1 cellular context compared by ENCODE assay signal in the genomic region with DNA sequence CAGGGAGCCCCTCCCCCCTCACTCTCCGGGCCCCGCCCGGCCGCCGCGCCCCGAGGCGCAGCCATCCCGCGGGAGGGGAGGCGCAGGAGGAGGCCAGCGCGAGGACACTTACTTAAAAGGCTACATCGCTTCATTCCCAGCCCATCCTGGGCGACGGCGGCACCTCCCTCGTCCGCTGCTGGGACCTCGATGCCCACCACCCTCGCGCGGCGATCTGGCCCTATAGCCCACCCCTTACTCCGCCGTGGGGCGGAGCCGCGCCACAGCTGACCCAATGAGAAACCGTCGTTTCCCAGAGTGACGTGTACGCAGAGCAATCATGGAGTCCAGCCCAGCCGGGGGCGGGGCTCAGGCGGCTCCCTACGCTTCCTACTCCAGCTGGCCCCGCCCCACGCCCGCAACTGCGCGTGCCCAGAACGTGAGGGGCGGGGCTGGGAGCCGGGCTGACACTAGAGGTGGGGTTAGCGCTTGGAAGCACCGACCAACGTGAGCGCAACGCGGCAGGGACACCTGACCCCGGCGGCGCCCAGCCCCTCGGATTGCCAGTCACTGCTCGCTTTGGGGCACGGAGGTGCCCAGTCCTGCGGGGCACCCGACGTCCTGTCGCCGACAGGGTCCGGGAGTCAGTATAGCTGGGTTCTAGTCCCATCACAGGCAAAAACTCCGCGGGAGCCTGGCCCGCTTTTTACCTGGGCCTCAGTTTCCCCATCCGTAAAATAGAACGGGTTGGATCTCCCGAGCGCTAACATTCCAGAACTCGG.
TF ChIP-seq lines count a peak whose summit lies in the region.

A gene (minus strand): TSS at position 222 of the 761 bp plus-strand sequence. CDS start 16,165 bp downstream, outside the sequence.

TF ChIP-seq in HepG2, 621 proteins besides CTCF, POLR2A, EP300 and RAD21 (continued from another document and continues in another):
- TF ChIP-seq ZFP36L1 (CRISPR knock-in tag; IDR thresholded peaks at IDR 0.05): 0 out of 2 replicates have a peak, but pooled peaks have one; percentile 6
- no peak for TF ChIP-seq FOXA1 (IDR thresholded peaks at IDR 0.05)
- no peak; the same call in 1 of the 2 replicates for TF ChIP-seq FOXA1 (CRISPR knock-in tag; IDR thresholded peaks at IDR 0.05)
- TF ChIP-seq POLR2AphosphoS5 (IDR thresholded peaks at IDR 0.05; ENCODE audit: low read depth, low read length): peak; percentile 78
- no peak for TF ChIP-seq ZMYM2 (CRISPR knock-in tag; IDR thresholded peaks at IDR 0.05)
- TF ChIP-seq KMT2A (CRISPR knock-in tag; IDR thresholded peaks at IDR 0.05): no peak
- peak; percentile 79 for TF ChIP-seq POLR2G (IDR thresholded peaks at IDR 0.05; ENCODE audit: low read depth, low read length)
- TF ChIP-seq SP4 (CRISPR knock-in tag; IDR thresholded peaks at IDR 0.05): peak; percentile 98
- TF ChIP-seq, protein P1, sequence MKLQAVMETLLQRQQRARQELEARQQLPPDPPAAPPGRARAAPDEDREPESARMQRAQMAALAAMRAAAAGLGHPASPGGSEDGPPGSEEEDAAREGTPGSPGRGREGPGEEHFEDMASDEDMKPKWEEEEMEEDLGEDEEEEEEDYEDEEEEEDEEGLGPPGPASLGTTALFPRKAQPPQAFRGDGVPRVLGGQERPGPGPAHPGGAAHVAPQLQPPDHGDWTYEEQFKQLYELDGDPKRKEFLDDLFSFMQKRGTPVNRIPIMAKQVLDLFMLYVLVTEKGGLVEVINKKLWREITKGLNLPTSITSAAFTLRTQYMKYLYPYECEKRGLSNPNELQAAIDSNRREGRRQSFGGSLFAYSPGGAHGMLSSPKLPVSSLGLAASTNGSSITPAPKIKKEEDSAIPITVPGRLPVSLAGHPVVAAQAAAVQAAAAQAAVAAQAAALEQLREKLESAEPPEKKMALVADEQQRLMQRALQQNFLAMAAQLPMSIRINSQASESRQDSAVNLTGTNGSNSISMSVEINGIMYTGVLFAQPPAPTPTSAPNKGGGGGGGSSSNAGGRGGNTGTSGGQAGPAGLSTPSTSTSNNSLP (IDR thresholded peaks at IDR 0.05; ENCODE audit: low read depth, low read length): no peak
- TF ChIP-seq SMAD9 (CRISPR knock-in tag; IDR thresholded peaks at IDR 0.05): no peak
- no peak for TF ChIP-seq ZNF296 (CRISPR knock-in tag; conservative IDR thresholded peaks at IDR 0.05)
- TF ChIP-seq, protein P2, sequence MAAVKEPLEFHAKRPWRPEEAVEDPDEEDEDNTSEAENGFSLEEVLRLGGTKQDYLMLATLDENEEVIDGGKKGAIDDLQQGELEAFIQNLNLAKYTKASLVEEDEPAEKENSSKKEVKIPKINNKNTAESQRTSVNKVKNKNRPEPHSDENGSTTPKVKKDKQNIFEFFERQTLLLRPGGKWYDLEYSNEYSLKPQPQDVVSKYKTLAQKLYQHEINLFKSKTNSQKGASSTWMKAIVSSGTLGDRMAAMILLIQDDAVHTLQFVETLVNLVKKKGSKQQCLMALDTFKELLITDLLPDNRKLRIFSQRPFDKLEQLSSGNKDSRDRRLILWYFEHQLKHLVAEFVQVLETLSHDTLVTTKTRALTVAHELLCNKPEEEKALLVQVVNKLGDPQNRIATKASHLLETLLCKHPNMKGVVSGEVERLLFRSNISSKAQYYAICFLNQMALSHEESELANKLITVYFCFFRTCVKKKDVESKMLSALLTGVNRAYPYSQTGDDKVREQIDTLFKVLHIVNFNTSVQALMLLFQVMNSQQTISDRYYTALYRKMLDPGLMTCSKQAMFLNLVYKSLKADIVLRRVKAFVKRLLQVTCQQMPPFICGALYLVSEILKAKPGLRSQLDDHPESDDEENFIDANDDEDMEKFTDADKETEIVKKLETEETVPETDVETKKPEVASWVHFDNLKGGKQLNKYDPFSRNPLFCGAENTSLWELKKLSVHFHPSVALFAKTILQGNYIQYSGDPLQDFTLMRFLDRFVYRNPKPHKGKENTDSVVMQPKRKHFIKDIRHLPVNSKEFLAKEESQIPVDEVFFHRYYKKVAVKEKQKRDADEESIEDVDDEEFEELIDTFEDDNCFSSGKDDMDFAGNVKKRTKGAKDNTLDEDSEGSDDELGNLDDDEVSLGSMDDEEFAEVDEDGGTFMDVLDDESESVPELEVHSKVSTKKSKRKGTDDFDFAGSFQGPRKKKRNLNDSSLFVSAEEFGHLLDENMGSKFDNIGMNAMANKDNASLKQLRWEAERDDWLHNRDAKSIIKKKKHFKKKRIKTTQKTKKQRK (IDR thresholded peaks at IDR 0.05; ENCODE audit: low read length): no peak
- no peak for TF ChIP-seq SATB2 (CRISPR knock-in tag; IDR thresholded peaks at IDR 0.05)
- TF ChIP-seq MAFG (CRISPR knock-in tag; IDR thresholded peaks at IDR 0.05): no peak
- no peak for TF ChIP-seq TBX3 (IDR thresholded peaks at IDR 0.05; ENCODE audit: borderline replicate concordance)
- TF ChIP-seq, protein P3, sequence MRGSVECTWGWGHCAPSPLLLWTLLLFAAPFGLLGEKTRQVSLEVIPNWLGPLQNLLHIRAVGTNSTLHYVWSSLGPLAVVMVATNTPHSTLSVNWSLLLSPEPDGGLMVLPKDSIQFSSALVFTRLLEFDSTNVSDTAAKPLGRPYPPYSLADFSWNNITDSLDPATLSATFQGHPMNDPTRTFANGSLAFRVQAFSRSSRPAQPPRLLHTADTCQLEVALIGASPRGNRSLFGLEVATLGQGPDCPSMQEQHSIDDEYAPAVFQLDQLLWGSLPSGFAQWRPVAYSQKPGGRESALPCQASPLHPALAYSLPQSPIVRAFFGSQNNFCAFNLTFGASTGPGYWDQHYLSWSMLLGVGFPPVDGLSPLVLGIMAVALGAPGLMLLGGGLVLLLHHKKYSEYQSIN (CRISPR knock-in tag; IDR thresholded peaks at IDR 0.05; ENCODE audit: borderline replicate concordance): no peak
- no peak for TF ChIP-seq SRSF1 (optimal IDR thresholded peaks at IDR 0.05; ENCODE audit: low read depth, low read length)
- peak; percentile 43; the same call in 1 of the 2 replicates for TF ChIP-seq CHD2 (IDR thresholded peaks at IDR 0.05; ENCODE audit: low read depth, low read length)
- TF ChIP-seq, protein P4, sequence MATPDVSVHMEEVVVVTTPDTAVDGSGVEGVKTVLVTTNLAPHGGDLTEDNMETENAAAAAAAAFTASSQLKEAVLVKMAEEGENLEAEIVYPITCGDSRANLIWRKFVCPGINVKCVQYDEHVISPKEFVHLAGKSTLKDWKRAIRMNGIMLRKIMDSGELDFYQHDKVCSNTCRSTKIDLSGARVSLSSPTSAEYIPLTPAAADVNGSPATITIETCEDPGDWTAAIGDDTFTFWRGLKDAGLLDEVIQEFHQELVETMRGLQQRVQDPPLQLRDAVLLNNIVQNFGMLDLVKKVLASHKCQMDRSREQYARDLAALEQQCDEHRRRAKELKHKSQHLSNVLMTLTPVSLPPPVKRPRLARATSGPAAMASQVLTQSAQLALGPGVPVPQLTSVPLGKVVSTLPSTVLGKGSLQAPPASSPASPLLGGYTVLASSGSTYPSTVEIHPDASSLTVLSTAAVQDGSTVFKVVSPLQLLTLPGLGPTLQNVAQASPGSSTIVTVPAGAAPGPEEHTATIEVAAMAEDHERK (CRISPR knock-in tag; IDR thresholded peaks at IDR 0.05; ENCODE audit: low read depth): no peak
- no peak for TF ChIP-seq KAT7 (CRISPR knock-in tag; IDR thresholded peaks at IDR 0.05; ENCODE audit: borderline replicate concordance)
- TF ChIP-seq ZNF720 (CRISPR knock-in tag; IDR thresholded peaks at IDR 0.05): no peak
- TF ChIP-seq KAT8 (CRISPR knock-in tag; IDR thresholded peaks at IDR 0.05): peak; percentile 52; the same call in 1 of the 2 replicates
- no peak for TF ChIP-seq SRF (IDR thresholded peaks at IDR 0.05; ENCODE audit: low read depth, low read length)
- TF ChIP-seq JARID2 (CRISPR knock-in tag; IDR thresholded peaks at IDR 0.05; ENCODE audit: insufficient replicate concordance): no peak
- TF ChIP-seq, protein P5, sequence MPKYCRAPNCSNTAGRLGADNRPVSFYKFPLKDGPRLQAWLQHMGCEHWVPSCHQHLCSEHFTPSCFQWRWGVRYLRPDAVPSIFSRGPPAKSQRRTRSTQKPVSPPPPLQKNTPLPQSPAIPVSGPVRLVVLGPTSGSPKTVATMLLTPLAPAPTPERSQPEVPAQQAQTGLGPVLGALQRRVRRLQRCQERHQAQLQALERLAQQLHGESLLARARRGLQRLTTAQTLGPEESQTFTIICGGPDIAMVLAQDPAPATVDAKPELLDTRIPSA (CRISPR knock-in tag; IDR thresholded peaks at IDR 0.05; ENCODE audit: borderline replicate concordance): no peak
- TF ChIP-seq MEIS2 (CRISPR knock-in tag; IDR thresholded peaks at IDR 0.05): peak; percentile 29; the same call in 1 of the 2 replicates
- TF ChIP-seq NFE2L2 (IDR thresholded peaks at IDR 0.05; ENCODE audit: low read length): no peak
- TF ChIP-seq, protein P6, sequence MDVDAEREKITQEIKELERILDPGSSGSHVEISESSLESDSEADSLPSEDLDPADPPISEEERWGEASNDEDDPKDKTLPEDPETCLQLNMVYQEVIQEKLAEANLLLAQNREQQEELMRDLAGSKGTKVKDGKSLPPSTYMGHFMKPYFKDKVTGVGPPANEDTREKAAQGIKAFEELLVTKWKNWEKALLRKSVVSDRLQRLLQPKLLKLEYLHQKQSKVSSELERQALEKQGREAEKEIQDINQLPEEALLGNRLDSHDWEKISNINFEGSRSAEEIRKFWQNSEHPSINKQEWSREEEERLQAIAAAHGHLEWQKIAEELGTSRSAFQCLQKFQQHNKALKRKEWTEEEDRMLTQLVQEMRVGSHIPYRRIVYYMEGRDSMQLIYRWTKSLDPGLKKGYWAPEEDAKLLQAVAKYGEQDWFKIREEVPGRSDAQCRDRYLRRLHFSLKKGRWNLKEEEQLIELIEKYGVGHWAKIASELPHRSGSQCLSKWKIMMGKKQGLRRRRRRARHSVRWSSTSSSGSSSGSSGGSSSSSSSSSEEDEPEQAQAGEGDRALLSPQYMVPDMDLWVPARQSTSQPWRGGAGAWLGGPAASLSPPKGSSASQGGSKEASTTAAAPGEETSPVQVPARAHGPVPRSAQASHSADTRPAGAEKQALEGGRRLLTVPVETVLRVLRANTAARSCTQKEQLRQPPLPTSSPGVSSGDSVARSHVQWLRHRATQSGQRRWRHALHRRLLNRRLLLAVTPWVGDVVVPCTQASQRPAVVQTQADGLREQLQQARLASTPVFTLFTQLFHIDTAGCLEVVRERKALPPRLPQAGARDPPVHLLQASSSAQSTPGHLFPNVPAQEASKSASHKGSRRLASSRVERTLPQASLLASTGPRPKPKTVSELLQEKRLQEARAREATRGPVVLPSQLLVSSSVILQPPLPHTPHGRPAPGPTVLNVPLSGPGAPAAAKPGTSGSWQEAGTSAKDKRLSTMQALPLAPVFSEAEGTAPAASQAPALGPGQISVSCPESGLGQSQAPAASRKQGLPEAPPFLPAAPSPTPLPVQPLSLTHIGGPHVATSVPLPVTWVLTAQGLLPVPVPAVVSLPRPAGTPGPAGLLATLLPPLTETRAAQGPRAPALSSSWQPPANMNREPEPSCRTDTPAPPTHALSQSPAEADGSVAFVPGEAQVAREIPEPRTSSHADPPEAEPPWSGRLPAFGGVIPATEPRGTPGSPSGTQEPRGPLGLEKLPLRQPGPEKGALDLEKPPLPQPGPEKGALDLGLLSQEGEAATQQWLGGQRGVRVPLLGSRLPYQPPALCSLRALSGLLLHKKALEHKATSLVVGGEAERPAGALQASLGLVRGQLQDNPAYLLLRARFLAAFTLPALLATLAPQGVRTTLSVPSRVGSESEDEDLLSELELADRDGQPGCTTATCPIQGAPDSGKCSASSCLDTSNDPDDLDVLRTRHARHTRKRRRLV (CRISPR knock-in tag; IDR thresholded peaks at IDR 0.05): 0 out of 2 replicates have a peak, but pooled peaks have one; percentile 3
- TF ChIP-seq ZFP82 (CRISPR knock-in tag; IDR thresholded peaks at IDR 0.05; ENCODE audit: borderline replicate concordance): peak; percentile 88
- no peak for TF ChIP-seq HNRNPH1 (optimal IDR thresholded peaks at IDR 0.05; ENCODE audit: low read depth, low read length)
- TF ChIP-seq ZNF468 (CRISPR knock-in tag; IDR thresholded peaks at IDR 0.05): no peak
- TF ChIP-seq SOX6 (IDR thresholded peaks at IDR 0.05): no peak
- 0 out of 2 replicates have a peak, but pooled peaks have one; percentile 13 for TF ChIP-seq SOX6 (CRISPR knock-in tag; IDR thresholded peaks at IDR 0.05)
- TF ChIP-seq ZNF350 (CRISPR knock-in tag; IDR thresholded peaks at IDR 0.05; ENCODE audit: borderline replicate concordance, low read depth): no peak; the same call in 1 of the 2 replicates
- TF ChIP-seq PCBP1 (IDR thresholded peaks at IDR 0.05; ENCODE audit: borderline replicate concordance, low read depth, low read length): peak; percentile 14; the same call in 1 of the 2 replicates
- no peak for TF ChIP-seq ZC3H13 (CRISPR knock-in tag; IDR thresholded peaks at IDR 0.05)
- peak; percentile 37; the same call in 1 of the 2 replicates for TF ChIP-seq KLF12 (CRISPR knock-in tag; IDR thresholded peaks at IDR 0.05; ENCODE audit: borderline replicate concordance)
- no peak for TF ChIP-seq FOSL2 (CRISPR knock-in tag; IDR thresholded peaks at IDR 0.05)
- TF ChIP-seq, protein P7, sequence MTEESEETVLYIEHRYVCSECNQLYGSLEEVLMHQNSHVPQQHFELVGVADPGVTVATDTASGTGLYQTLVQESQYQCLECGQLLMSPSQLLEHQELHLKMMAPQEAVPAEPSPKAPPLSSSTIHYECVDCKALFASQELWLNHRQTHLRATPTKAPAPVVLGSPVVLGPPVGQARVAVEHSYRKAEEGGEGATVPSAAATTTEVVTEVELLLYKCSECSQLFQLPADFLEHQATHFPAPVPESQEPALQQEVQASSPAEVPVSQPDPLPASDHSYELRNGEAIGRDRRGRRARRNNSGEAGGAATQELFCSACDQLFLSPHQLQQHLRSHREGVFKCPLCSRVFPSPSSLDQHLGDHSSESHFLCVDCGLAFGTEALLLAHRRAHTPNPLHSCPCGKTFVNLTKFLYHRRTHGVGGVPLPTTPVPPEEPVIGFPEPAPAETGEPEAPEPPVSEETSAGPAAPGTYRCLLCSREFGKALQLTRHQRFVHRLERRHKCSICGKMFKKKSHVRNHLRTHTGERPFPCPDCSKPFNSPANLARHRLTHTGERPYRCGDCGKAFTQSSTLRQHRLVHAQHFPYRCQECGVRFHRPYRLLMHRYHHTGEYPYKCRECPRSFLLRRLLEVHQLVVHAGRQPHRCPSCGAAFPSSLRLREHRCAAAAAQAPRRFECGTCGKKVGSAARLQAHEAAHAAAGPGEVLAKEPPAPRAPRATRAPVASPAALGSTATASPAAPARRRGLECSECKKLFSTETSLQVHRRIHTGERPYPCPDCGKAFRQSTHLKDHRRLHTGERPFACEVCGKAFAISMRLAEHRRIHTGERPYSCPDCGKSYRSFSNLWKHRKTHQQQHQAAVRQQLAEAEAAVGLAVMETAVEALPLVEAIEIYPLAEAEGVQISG (CRISPR knock-in tag; IDR thresholded peaks at IDR 0.05): no peak
- no peak for TF ChIP-seq ZNF33A (CRISPR knock-in tag; IDR thresholded peaks at IDR 0.05; ENCODE audit: borderline replicate concordance)
- TF ChIP-seq ZFP41 (CRISPR knock-in tag; IDR thresholded peaks at IDR 0.05; ENCODE audit: borderline replicate concordance): peak; percentile 42; the same call in 1 of the 2 replicates
- TF ChIP-seq STAT5B (CRISPR knock-in tag; IDR thresholded peaks at IDR 0.05): no peak
- no peak for TF ChIP-seq GATAD2A (CRISPR knock-in tag; IDR thresholded peaks at IDR 0.05)
- TF ChIP-seq, protein P8, sequence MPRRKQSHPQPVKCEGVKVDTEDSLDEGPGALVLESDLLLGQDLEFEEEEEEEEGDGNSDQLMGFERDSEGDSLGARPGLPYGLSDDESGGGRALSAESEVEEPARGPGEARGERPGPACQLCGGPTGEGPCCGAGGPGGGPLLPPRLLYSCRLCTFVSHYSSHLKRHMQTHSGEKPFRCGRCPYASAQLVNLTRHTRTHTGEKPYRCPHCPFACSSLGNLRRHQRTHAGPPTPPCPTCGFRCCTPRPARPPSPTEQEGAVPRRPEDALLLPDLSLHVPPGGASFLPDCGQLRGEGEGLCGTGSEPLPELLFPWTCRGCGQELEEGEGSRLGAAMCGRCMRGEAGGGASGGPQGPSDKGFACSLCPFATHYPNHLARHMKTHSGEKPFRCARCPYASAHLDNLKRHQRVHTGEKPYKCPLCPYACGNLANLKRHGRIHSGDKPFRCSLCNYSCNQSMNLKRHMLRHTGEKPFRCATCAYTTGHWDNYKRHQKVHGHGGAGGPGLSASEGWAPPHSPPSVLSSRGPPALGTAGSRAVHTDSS (CRISPR knock-in tag; conservative IDR thresholded peaks at IDR 0.05): no peak
